Comparison of ENCODE assay signal across 9 cellular contexts in the genomic region with DNA sequence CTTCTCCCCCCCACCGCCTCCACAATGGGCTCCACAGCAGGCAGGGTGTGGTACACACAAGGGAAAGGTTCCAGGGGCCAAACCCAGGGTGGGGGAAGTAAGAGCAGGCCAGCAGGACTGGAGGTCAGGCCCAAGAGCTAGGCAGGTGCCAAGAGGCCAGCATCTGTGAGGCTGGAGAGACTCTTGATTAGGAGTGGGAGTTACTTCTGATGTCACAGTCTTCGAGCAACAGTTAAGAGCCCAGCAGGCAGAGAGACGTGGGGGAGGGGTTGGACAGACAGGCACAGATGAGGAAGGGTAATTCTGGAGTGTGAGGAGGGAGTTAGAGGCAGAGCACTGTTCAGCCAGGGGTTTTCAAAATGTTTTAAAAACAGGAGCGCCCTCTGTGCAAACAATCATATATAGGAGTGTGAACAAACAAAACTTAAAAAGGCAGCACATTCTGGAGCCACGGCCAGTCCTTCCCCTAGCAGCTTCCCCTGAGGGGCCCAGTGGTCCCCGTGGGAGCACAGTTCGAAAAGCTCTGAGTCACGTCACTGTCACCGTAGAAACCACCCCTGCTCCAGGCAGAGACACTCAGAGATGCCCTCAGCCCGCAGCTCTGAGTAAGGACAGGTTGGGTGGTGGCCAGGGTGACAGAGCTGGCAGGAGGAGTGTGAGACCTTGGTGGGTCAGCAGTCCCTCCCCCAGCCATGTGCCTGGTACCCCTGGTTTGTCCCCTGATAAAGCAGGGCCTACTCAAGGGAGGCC. TPM values are rescaled to one million over a fixed set of nuclear protein-coding genes. Genes with fewer than 3 reads are reported as not detected.
A peak's percentile ranks its signal among the peaks of the same experiment; 100 is the strongest.
DNase-seq lines count a peak whose midpoint lies in the region; ATAC-seq and TF ChIP-seq lines count a peak whose summit lies in the region.
"Had no signal": no experiment of that assay in that cellular context is flagged by ENCODE, and none has a peak within 500 bp of the region (broad histone marks: within the 10 kb centered on the region; RNA-seq: fewer than 3 reads in every experiment).

No MANE protein-coding gene starts in this region.

- H3K4me1 ChIP-seq in H9 (ENCODE audit: insufficient read depth, low read length), result no peaks in the 10 kb centered on the region
- H3K4me1 ChIP-seq in left lung, result peaks cover 27 to 43% of the 10 kb centered on the region in 2 donors
- H3K4me1 ChIP-seq in suprapubic skin, result peaks cover 40% of the 10 kb centered on the region

- H3K23me2 ChIP-seq in H9 (ENCODE audit: insufficient read length, low read depth, low read length, poor library complexity, severe bottlenecking), result no peaks in the 10 kb centered on the region

- H3K27ac ChIP-seq in H9 (ENCODE audit: insufficient read length, low read depth, low read length) (no peak overlapping the region), left lung (peak overlapping the region; percentile 70 to 82), suprapubic skin (peak overlapping the region; percentile 79)
- H3K27ac ChIP-seq: right lobe of liver had no signal

- intact Hi-C loops in MCF 10A (cut with micrococcal nuclease) (loop anchor here (5.0 kb wide), 1 partner anchor 298 kb away; no protein-coding TSS in a partner anchor), left lung (cut with DNase I) (loop anchor here in 1 of 2 donors (5.0 kb wide), 2 partner anchors 52 to 102 kb away; no protein-coding TSS in a partner anchor)

- no peak overlapping the region for H4K8ac ChIP-seq in H9 (replicated peaks; ENCODE audit: insufficient read length, low read depth, low read length)

- TSS peak; percentile 66 for BruUV-seq in MCF 10A (replicated peaks; lab: Mats Ljungman, UMichigan)

- H3K4me3 ChIP-seq in left lung (no peak overlapping the region), suprapubic skin (no peak overlapping the region)
- H3K4me3 ChIP-seq: right lobe of liver had no signal

- H3K9ac ChIP-seq in H9 (ENCODE audit: extremely low read depth, insufficient read length, low read length), result no peak overlapping the region

- H4K5ac ChIP-seq in H9 (ENCODE audit: insufficient read length, low read depth, low read length), result no peak overlapping the region

- H3K36me3 ChIP-seq in left lung (peaks cover 0 to 36% of the 10 kb centered on the region in 2 donors), suprapubic skin (peaks cover 22% of the 10 kb centered on the region)
- H3K36me3 ChIP-seq: right lobe of liver had no signal

- H3K23ac ChIP-seq in H9 (ENCODE audit: insufficient read length, low read depth, low read length), result no peak overlapping the region

- H3K4me3 Mint-ChIP-seq in H9 (no peak overlapping the region; a peak in 2 of 5 replicates), MCF 10A (ENCODE audit: unreplicated experiment) (no peak overlapping the region)

- no peak overlapping the region for H3K18ac ChIP-seq in H9 (ENCODE audit: insufficient read length, low read depth, low read length)

- H3K9me3 Mint-ChIP-seq in H9 (no peaks in the 10 kb centered on the region; a peak in 1 of 5 replicates), MCF 10A (ENCODE audit: unreplicated experiment) (no peaks in the 10 kb centered on the region)

- no peak overlapping the region for H2AK5ac ChIP-seq in H9 (ENCODE audit: insufficient read length, low read length)

- TF ChIP-seq POLR2A in suprapubic skin (IDR thresholded peaks at IDR 0.05), result no peak

- POLR2A ChIA-PET in MCF 10A (lab: Yijun Ruan, JAX), result interaction anchor here (0.6 to 4.2 kb wide), 11 partner anchors 12 to 106 kb away, joined by 3 to 26 read pairs (median 6); a partner anchor contains a TSS

- H3K4me1 Mint-ChIP-seq in H9 (peaks cover 22 to 23% of the 10 kb centered on the region in 2 experiments), MCF 10A (ENCODE audit: insufficient read depth, unreplicated experiment) (peaks cover 24% of the 10 kb centered on the region)

- H3K36me3 Mint-ChIP-seq in H9 (ENCODE audit: insufficient read depth in 1 of 3, low read depth in 3 of 3), result no peaks in the 10 kb centered on the region
- peaks cover 5% of the 10 kb centered on the region for H3K36me3 Mint-ChIP-seq in MCF 10A (ENCODE audit: insufficient read depth, unreplicated experiment)

- H4K20me1 ChIP-seq in H9 (ENCODE audit: control insufficient read depth, insufficient read depth, insufficient read length), result no peaks in the 10 kb centered on the region

- no peak overlapping the region for H2BK5ac ChIP-seq in H9 (ENCODE audit: insufficient read length, low read length)

- TF ChIP-seq CTCF in H9 (conservative IDR thresholded peaks at IDR 0.05) (no peak), MCF 10A (IDR thresholded peaks at IDR 0.05; ENCODE audit: unreplicated experiment) (no peak), left lung (IDR thresholded peaks at IDR 0.05) (no peak), suprapubic skin (IDR thresholded peaks at IDR 0.05) (no peak)

- H4K91ac ChIP-seq in H9 (ENCODE audit: insufficient read length, low read depth, low read length), result no peak overlapping the region

- H2BK15ac ChIP-seq in H9 (ENCODE audit: low read depth, low read length), result no peak overlapping the region

- ATAC-seq in left lung (peak; percentile 75), GM19035 (IDR thresholded peaks at IDR 0.05; ENCODE audit: unreplicated experiment) (no peak)

- no CpG with 5 or more reads among the region's 10 CpGs for WGBS in H9 (ENCODE audit: extremely low coverage, insufficient read length, low lambda C conversion rate)
- 28% methylated on average over 9 of the region's 10 CpGs for WGBS in suprapubic skin

- no peak overlapping the region for H3K4me2 ChIP-seq in H9 (ENCODE audit: insufficient read depth, insufficient read length, low read length)

- peak overlapping the region; percentile 6 to 79 (median 21); a peak in 6 of 7 replicates for H3K27ac Mint-ChIP-seq in H9
- H3K27ac Mint-ChIP-seq in MCF 10A (ENCODE audit: low read depth, unreplicated experiment), result peak overlapping the region; percentile 43

- no peaks in the 10 kb centered on the region for H3K79me1 ChIP-seq in H9 (ENCODE audit: insufficient read depth, low read depth, low read length, poor library complexity, severe bottlenecking)

- H2AFZ ChIP-seq in H9 (ENCODE audit: low read length), result no peak overlapping the region

- H2BK12ac ChIP-seq in H9 (ENCODE audit: insufficient read length, low read depth, low read length), result no peak overlapping the region

- no peak overlapping the region for H3T11ph ChIP-seq in H9 (ENCODE audit: low read length)

- no peak for TF ChIP-seq EP300 in suprapubic skin (IDR thresholded peaks at IDR 0.05)

- no peak overlapping the region for H3K14ac ChIP-seq in H9 (ENCODE audit: insufficient read depth, low read length)

- H3K27me3 ChIP-seq in H9 (ENCODE audit: insufficient read depth, low read length) (no peaks in the 10 kb centered on the region), left lung (no peaks in the 10 kb centered on the region), suprapubic skin (no peaks in the 10 kb centered on the region)
- H3K27me3 ChIP-seq: right lobe of liver had no signal

- H3K79me2 ChIP-seq in H9 (ENCODE audit: insufficient read depth, low read length), result no peaks in the 10 kb centered on the region

- no peak overlapping the region for H2BK120ac ChIP-seq in H9 (ENCODE audit: low read depth, low read length, poor library complexity, severe bottlenecking)

- CTCF ChIA-PET in MCF 10A (lab: Yijun Ruan, JAX), result interaction anchor here (0.6 to 14.5 kb wide), 13 partner anchors 12 to 293 kb away, joined by 3 to 345 read pairs (median 20); no protein-coding TSS in a partner anchor

- no peak overlapping the region for H2BK20ac ChIP-seq in H9 (ENCODE audit: low read depth, low read length, poor library complexity, severe bottlenecking)

- H3K9me3 ChIP-seq in H9 (ENCODE audit: control insufficient read depth, low read depth, low read length), result no peaks in the 10 kb centered on the region
- H3K9me3 ChIP-seq in left lung, result no peaks in the 10 kb centered on the region
- H3K9me3 ChIP-seq in suprapubic skin, result no peaks in the 10 kb centered on the region
- H3K9me3 ChIP-seq: right lobe of liver had no signal

- DNase-seq in DMS153 treated with DMSO at 0.1 percent for 48 hours (lab: John Stamatoyannopoulos, UW; ENCODE audit: unreplicated experiment) (peak; percentile 88), H9 (no peak), NCI-H82 (lab: John Stamatoyannopoulos, UW) (peak; percentile 85), MCF 10A (ENCODE audit: unreplicated experiment) (peak; percentile 59), left lung (peak in 1 of 2 donors; percentile 89), suprapubic skin (ENCODE audit: low spot score in 2 of 2) (no peak), iPS-NIHi11 (ENCODE audit: low spot score) (no peak)
- DNase-seq: right lobe of liver had no signal

- H3K27me3 Mint-ChIP-seq in H9 (ENCODE audit: low read depth) (no peaks in the 10 kb centered on the region), MCF 10A (ENCODE audit: insufficient read depth, unreplicated experiment) (no peaks in the 10 kb centered on the region)

- H3K4ac ChIP-seq in H9 (ENCODE audit: low read depth, low read length), result no peak overlapping the region

- H3K56ac ChIP-seq in H9 (ENCODE audit: insufficient read length, low read depth, low read length), result no peak overlapping the region

RNA-seq across cellular contexts. Expression of a gene that starts 55.6 kb away (rescaled TPM):
- total RNA-seq in H9 (2021), result 20.8 and 21.3 TPM in 2 replicates
- total RNA-seq in MCF 10A (2022), result 70.5 and 88.8 TPM in 2 replicates
- 10 to 100 TPM; 47.1 to 63.8 TPM for total RNA-seq in left lung
- total RNA-seq in suprapubic skin, result 10 to 100 TPM; 18.1 to 28.1 (median 25.2) TPM

Comparison
In these comparisons a context has a peak if more than half of its experiments do, and no peak if none do; other contexts are left out.
1. DNase-seq: peak in DMS153 treated with DMSO at 0.1 percent for 48 hours (single experiment), NCI-H82 (single experiment) and MCF 10A (single experiment); none in H9 (single experiment), suprapubic skin (0 of 2) and iPS-NIHi11 (single experiment).